Comparison of ENCODE assay signal across 1 cellular context in the genomic region with DNA sequence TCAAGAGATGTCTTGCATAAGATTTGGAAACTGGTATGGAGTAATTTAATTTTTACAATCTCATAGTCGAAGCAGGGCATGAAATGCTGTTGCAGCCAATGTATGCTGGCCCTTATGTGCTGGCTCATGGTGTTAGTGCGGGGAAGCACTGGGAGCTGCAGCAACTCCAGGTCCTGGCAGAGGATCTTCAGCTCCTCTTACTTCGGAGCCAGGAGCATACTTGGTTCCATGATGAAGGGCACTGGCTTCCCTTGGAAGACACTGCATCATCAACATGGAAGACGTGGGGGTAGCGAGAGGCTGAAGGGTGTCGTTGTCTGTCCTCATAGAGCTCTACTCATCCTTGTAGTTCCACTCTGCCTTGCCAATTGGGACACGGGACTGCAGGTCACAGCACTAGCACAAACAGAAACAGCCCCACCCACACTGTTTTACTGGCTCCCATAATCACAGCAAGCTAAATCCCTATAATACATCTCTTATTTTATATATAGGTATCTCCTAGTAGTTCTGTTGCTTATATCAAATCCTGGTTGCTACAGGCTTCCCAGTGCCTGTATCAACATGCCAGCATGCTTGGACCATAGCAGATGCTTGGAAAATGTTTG.
TF ChIP-seq lines count a peak whose summit lies in the region.

No MANE protein-coding gene starts in this region.

TF ChIP-seq in GM23338, 12 proteins besides CTCF, POLR2A, EP300 and RAD21:
- TF ChIP-seq, protein P1, sequence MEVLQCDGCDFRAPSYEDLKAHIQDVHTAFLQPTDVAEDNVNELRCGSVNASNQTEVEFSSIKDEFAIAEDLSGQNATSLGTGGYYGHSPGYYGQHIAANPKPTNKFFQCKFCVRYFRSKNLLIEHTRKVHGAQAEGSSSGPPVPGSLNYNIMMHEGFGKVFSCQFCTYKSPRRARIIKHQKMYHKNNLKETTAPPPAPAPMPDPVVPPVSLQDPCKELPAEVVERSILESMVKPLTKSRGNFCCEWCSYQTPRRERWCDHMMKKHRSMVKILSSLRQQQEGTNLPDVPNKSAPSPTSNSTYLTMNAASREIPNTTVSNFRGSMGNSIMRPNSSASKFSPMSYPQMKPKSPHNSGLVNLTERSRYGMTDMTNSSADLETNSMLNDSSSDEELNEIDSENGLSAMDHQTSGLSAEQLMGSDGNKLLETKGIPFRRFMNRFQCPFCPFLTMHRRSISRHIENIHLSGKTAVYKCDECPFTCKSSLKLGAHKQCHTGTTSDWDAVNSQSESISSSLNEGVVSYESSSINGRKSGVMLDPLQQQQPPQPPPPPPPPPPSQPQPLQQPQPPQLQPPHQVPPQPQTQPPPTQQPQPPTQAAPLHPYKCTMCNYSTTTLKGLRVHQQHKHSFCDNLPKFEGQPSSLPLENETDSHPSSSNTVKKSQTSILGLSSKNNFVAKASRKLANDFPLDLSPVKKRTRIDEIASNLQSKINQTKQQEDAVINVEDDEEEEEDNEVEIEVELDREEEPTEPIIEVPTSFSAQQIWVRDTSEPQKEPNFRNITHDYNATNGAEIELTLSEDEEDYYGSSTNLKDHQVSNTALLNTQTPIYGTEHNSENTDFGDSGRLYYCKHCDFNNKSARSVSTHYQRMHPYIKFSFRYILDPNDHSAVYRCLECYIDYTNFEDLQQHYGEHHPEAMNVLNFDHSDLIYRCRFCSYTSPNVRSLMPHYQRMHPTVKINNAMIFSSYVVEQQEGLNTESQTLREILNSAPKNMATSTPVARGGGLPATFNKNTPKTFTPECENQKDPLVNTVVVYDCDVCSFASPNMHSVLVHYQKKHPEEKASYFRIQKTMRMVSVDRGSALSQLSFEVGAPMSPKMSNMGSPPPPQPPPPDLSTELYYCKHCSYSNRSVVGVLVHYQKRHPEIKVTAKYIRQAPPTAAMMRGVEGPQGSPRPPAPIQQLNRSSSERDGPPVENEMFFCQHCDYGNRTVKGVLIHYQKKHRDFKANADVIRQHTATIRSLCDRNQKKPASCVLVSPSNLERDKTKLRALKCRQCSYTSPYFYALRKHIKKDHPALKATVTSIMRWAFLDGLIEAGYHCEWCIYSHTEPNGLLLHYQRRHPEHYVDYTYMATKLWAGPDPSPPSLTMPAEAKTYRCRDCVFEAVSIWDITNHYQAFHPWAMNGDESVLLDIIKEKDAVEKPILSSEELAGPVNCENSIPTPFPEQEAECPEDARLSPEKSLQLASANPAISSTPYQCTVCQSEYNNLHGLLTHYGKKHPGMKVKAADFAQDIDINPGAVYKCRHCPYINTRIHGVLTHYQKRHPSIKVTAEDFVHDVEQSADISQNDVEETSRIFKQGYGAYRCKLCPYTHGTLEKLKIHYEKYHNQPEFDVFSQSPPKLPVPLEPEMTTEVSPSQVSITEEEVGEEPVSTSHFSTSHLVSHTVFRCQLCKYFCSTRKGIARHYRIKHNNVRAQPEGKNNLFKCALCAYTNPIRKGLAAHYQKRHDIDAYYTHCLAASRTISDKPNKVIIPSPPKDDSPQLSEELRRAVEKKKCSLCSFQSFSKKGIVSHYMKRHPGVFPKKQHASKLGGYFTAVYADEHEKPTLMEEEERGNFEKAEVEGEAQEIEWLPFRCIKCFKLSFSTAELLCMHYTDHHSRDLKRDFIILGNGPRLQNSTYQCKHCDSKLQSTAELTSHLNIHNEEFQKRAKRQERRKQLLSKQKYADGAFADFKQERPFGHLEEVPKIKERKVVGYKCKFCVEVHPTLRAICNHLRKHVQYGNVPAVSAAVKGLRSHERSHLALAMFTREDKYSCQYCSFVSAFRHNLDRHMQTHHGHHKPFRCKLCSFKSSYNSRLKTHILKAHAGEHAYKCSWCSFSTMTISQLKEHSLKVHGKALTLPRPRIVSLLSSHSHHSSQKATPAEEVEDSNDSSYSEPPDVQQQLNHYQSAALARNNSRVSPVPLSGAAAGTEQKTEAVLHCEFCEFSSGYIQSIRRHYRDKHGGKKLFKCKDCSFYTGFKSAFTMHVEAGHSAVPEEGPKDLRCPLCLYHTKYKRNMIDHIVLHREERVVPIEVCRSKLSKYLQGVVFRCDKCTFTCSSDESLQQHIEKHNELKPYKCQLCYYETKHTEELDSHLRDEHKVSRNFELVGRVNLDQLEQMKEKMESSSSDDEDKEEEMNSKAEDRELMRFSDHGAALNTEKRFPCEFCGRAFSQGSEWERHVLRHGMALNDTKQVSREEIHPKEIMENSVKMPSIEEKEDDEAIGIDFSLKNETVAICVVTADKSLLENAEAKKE (CRISPR knock-in tag; IDR thresholded peaks at IDR 0.05) = no peak
- no peak for TF ChIP-seq POLR2AphosphoS5 (IDR thresholded peaks at IDR 0.05; ENCODE audit: low read depth)
- TF ChIP-seq EZH2phosphoT487 (IDR thresholded peaks at IDR 0.05; ENCODE audit: unreplicated experiment) = no peak
- TF ChIP-seq EZH2 (IDR thresholded peaks at IDR 0.05; ENCODE audit: low read depth, unreplicated experiment) = no peak
- no peak for TF ChIP-seq CREB1 (CRISPR knock-in tag; IDR thresholded peaks at IDR 0.05; ENCODE audit: low read depth)
- TF ChIP-seq ETS1 (IDR thresholded peaks at IDR 0.05) = no peak
- TF ChIP-seq, protein P2, sequence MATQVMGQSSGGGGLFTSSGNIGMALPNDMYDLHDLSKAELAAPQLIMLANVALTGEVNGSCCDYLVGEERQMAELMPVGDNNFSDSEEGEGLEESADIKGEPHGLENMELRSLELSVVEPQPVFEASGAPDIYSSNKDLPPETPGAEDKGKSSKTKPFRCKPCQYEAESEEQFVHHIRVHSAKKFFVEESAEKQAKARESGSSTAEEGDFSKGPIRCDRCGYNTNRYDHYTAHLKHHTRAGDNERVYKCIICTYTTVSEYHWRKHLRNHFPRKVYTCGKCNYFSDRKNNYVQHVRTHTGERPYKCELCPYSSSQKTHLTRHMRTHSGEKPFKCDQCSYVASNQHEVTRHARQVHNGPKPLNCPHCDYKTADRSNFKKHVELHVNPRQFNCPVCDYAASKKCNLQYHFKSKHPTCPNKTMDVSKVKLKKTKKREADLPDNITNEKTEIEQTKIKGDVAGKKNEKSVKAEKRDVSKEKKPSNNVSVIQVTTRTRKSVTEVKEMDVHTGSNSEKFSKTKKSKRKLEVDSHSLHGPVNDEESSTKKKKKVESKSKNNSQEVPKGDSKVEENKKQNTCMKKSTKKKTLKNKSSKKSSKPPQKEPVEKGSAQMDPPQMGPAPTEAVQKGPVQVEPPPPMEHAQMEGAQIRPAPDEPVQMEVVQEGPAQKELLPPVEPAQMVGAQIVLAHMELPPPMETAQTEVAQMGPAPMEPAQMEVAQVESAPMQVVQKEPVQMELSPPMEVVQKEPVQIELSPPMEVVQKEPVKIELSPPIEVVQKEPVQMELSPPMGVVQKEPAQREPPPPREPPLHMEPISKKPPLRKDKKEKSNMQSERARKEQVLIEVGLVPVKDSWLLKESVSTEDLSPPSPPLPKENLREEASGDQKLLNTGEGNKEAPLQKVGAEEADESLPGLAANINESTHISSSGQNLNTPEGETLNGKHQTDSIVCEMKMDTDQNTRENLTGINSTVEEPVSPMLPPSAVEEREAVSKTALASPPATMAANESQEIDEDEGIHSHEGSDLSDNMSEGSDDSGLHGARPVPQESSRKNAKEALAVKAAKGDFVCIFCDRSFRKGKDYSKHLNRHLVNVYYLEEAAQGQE (IDR thresholded peaks at IDR 0.05; ENCODE audit: unreplicated experiment) = no peak
- no peak for TF ChIP-seq ZNF331 (CRISPR knock-in tag; IDR thresholded peaks at IDR 0.05; ENCODE audit: low read depth)
- no peak for TF ChIP-seq STAT1 (IDR thresholded peaks at IDR 0.05; ENCODE audit: unreplicated experiment)
